ENCODE assay signal across 24 cellular contexts in the genomic region with DNA sequence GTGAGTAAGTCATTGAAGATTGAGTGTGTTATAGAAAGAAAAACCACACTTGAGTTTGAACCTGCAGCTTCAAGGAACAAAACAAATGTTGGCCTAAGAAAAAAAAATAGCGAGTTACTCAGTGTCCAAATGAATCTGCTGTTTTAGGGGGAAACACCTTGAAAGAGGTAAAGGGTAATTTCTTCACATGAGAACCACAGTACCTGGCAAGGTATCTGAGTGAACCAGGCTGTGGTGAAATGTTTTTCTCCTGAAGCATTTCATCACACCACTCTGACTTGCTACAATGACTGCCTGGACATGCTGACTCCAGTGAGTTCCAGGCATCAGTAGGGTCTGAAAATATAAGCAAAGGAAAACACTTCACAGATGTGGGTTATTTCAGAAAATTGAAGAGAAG.
A peak's percentile ranks its signal among the peaks of the same experiment; 100 is the strongest.
DNase-seq lines count a peak whose midpoint lies in the region; ATAC-seq and TF ChIP-seq lines count a peak whose summit lies in the region.
"Had no signal": no experiment of that assay in that cellular context is flagged by ENCODE, and none has a peak within 500 bp of the region (broad histone marks: within the 10 kb centered on the region; RNA-seq: fewer than 3 reads in every experiment).

No MANE protein-coding gene starts in this region.

- peak overlapping the region; percentile 48 for H3K27ac Mint-ChIP-seq in CD4-positive, alpha-beta T cell
- H3K27ac Mint-ChIP-seq: activated naive CD8-positive, alpha-beta T cell treated with anti-CD3 and anti-CD28 coated beads, Interleukin-2, amount 10 ng/mL, durations not matched to agents 7 days and 5 days; natural killer cell had no signal

- WGBS in gastroesophageal sphincter (ENCODE audit: low coverage in 1 of 2), 2 donors: 64 to 94% methylated on average over 1 of the region's 1 CpG

- no peaks in the 10 kb centered on the region for H3K27me3 ChIP-seq in CD4-positive, alpha-beta T cell (ENCODE audit: control insufficient read depth, insufficient read depth, low read length)
- no peaks in the 10 kb centered on the region for H3K27me3 ChIP-seq in gastroesophageal sphincter

- peaks cover 44% of the 10 kb centered on the region for H3K4me1 Mint-ChIP-seq in CD4-positive, alpha-beta T cell (ENCODE audit: low read depth)

- H3K9me3 ChIP-seq in CD4-positive, alpha-beta T cell (ENCODE audit: control insufficient read depth, low read length): no peaks in the 10 kb centered on the region
- no peaks in the 10 kb centered on the region for H3K9me3 ChIP-seq in gastroesophageal sphincter
- H3K9me3 ChIP-seq: thoracic aorta had no signal

- no peaks in the 10 kb centered on the region for H3K9me3 Mint-ChIP-seq in CD4-positive, alpha-beta T cell
- H3K9me3 Mint-ChIP-seq: effector memory CD8-positive, alpha-beta T cell; natural killer cell had no signal

- H3K4me3 ChIP-seq in choroid plexus epithelial cell (ENCODE audit: low read depth, low read length) (no peak overlapping the region), gastroesophageal sphincter (no peak overlapping the region)
- H3K4me3 ChIP-seq: GM12878, thoracic aorta had no signal

- POLR2A ChIA-PET in CD4-positive, alpha-beta T cell (lab: Charles Lee): no interaction called here

- no peaks in the 10 kb centered on the region for H3K27me3 Mint-ChIP-seq in CD4-positive, alpha-beta T cell

- no peak for TF ChIP-seq CTCF in CD4-positive, alpha-beta T cell (IDR thresholded peaks at IDR 0.05)
- no peak for TF ChIP-seq CTCF in choroid plexus epithelial cell (conservative IDR thresholded peaks at IDR 0.05; ENCODE audit: low read depth, low read length)
- no peak for TF ChIP-seq CTCF in omental fat pad (IDR thresholded peaks at IDR 0.05)
- TF ChIP-seq CTCF in gastroesophageal sphincter (IDR thresholded peaks at IDR 0.05): no peak

- no peak overlapping the region for H3K4me3 Mint-ChIP-seq in CD4-positive, alpha-beta T cell
- H3K4me3 Mint-ChIP-seq: activated naive CD8-positive, alpha-beta T cell treated with anti-CD3 and anti-CD28 coated beads, Interleukin-2, amount 10 ng/mL, durations not matched to agents 7 days and 5 days; effector memory CD8-positive, alpha-beta T cell; natural killer cell had no signal

- no peaks in the 10 kb centered on the region for H3K36me3 ChIP-seq in gastroesophageal sphincter
- H3K36me3 ChIP-seq: thoracic aorta, WERI-Rb-1 had no signal

- TF ChIP-seq POLR2A in gastroesophageal sphincter (IDR thresholded peaks at IDR 0.05): no peak

- H3K36me3 Mint-ChIP-seq in CD4-positive, alpha-beta T cell (ENCODE audit: low read depth): no peaks in the 10 kb centered on the region
- H3K36me3 Mint-ChIP-seq: natural killer cell had no signal

- CTCF ChIA-PET in CD4-positive, alpha-beta T cell (lab: Charles Lee): interaction anchor here (0.6 kb wide), 1 partner anchor 97 kb away, joined by 6 read pairs; no protein-coding TSS in a partner anchor

- peak; percentile 41 for ATAC-seq in CD4-positive, alpha-beta T cell (ENCODE audit: poor library complexity)
- ATAC-seq in omental fat pad (ENCODE audit: low FRiP score) (peak; percentile 68), gastroesophageal sphincter (no peak), SK-N-SH treated with all-trans-retinoic acid at 6 μM for 48 hours (no peak)
- ATAC-seq: effector memory CD8-positive, alpha-beta T cell; GM12878; natural killer cell had no signal

- DNase-seq in SKM-1 treated with dmso at 0.1 percent for 144 hours (lab: John Stamatoyannopoulos, UW; ENCODE audit: unreplicated experiment) (peak; percentile 41), SKM-1 (lab: John Stamatoyannopoulos, UW; ENCODE audit: unreplicated experiment) (no peak), choroid plexus epithelial cell (ENCODE audit: low read depth) (peak; percentile 49), omental fat pad (ENCODE audit: low spot score) (no peak), NCI-H446 treated with DMSO at 0.1 percent for 48 hours (lab: John Stamatoyannopoulos, UW) (no peak)
- DNase-seq in CD4-positive, alpha-beta T cell: no peak
- DNase-seq: 8988T; activated CD4-positive, alpha-beta T cell treated with anti-CD3 and anti-CD28 coated beads, Interleukin-2, amount 50 U/mL, for 48 hours; activated naive CD8-positive, alpha-beta T cell treated with anti-CD3 and anti-CD28 coated beads, Interleukin-2, amount 10 ng/mL, durations not matched to agents 7 days and 5 days; activated T-cell treated with anti-CD3 and anti-CD28 coated beads, Interleukin-2, amount 50 U/mL, for 1 hour; AML-193; DMS53; effector memory CD8-positive, alpha-beta T cell; HCEC 1CT; KBM-7; kidney glomerular epithelial cell; natural killer cell; NCI-H1436 treated with DMSO at 0.1 percent for 48 hours; NCI-H524 treated with DMSO at 0.1 percent for 48 hours; WERI-Rb-1 had no signal

- no peak for TF ChIP-seq EP300 in gastroesophageal sphincter (IDR thresholded peaks at IDR 0.05)

- intact Hi-C loops in CD4-positive, alpha-beta T cell (cut with DNase I, micrococcal nuclease): loop anchor here in 1 of 2 experiments (10.0 kb wide), 1 partner anchor 111 kb away; no protein-coding TSS in a partner anchor

- peaks cover 0 to 19% (median 0%) of the 10 kb centered on the region in 3 donors for H3K4me1 ChIP-seq in gastroesophageal sphincter

- H3K27ac ChIP-seq in CD4-positive, alpha-beta T cell (ENCODE audit: low read depth, low read length): no peak overlapping the region
- no peak overlapping the region for H3K27ac ChIP-seq in gastroesophageal sphincter
- H3K27ac ChIP-seq: thoracic aorta, WERI-Rb-1 had no signal

TF ChIP-seq in SK-N-SH treated with all-trans-retinoic acid at 6 μM for 48 hours, 23 proteins besides CTCF, POLR2A, EP300 and RAD21:
- TF ChIP-seq ZFP30 (CRISPR knock-in tag; IDR thresholded peaks at IDR 0.05): no peak
- TF ChIP-seq TCF4 (CRISPR knock-in tag; IDR thresholded peaks at IDR 0.05; ENCODE audit: borderline replicate concordance): no peak
- TF ChIP-seq CSDC2 (CRISPR knock-in tag; IDR thresholded peaks at IDR 0.05): no peak
- TF ChIP-seq ESRRG (CRISPR knock-in tag; IDR thresholded peaks at IDR 0.05): no peak
- TF ChIP-seq BACH2 (CRISPR knock-in tag; IDR thresholded peaks at IDR 0.05; ENCODE audit: borderline replicate concordance): no peak
- no peak for TF ChIP-seq RARB (CRISPR knock-in tag; IDR thresholded peaks at IDR 0.05)
- TF ChIP-seq ISL1 (CRISPR knock-in tag; IDR thresholded peaks at IDR 0.05): no peak
- no peak for TF ChIP-seq ZC3H10 (CRISPR knock-in tag; IDR thresholded peaks at IDR 0.05)
- TF ChIP-seq PPARA (CRISPR knock-in tag; IDR thresholded peaks at IDR 0.05; ENCODE audit: borderline replicate concordance): no peak
- no peak for TF ChIP-seq SNAI2 (CRISPR knock-in tag; IDR thresholded peaks at IDR 0.05)
- no peak for TF ChIP-seq TOX (CRISPR knock-in tag; IDR thresholded peaks at IDR 0.05; ENCODE audit: borderline replicate concordance)

Comparison
In these comparisons a context has a peak if more than half of its experiments do, and no peak if none do; other contexts are left out.
1. DNase-seq: peak in SKM-1 treated with dmso at 0.1 percent for 144 hours (single experiment) and choroid plexus epithelial cell (single experiment); none in SKM-1 (single experiment), CD4-positive, alpha-beta T cell (0 of 10), omental fat pad (single experiment) and NCI-H446 treated with DMSO at 0.1 percent for 48 hours (single experiment).
2. ATAC-seq: peak in CD4-positive, alpha-beta T cell (single experiment) and omental fat pad (single experiment); none in gastroesophageal sphincter (single experiment) and SK-N-SH treated with all-trans-retinoic acid at 6 μM for 48 hours (single experiment).